In the genomic region with DNA sequence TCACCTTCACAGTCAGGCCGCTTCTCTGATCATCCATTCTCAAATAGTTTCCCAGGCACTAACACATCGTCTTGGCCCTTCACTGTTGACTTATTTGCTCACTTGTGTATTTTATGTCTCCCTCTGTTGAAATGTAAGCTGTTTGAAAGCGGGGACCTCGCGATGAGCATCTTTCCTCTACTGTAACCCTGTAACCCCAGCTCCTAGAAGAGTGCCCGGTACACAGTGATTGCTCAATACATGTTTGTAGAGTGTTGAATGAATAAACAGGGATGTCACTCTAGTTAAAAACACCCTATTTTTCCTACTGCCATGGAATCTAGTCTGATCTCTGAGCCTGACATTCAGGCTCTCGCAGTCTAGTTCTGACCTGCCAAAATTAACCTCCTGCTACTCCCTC, we compare ENCODE assay signal across 26 cellular contexts.
"Had no signal": no experiment of that assay in that cellular context is flagged by ENCODE, and none has a peak within 500 bp of the region (broad histone marks: within the 10 kb centered on the region; RNA-seq: fewer than 3 reads in every experiment).

No MANE protein-coding gene starts in this region.

- ATAC-seq: foreskin keratinocyte; gastroesophageal sphincter; heart left ventricle; left colon; left ventricle myocardium superior; lower lobe of right lung; naive thymus-derived CD8-positive, alpha-beta T cell; psoas muscle; right cardiac atrium; stimulated activated memory B cell treated with anti-CD40 and anti-IgM and Interleukin-4, amounts not matched to agents 10 μg/mL and 1 μg/mL and 100 μg/mL, for 72 hours; stimulated activated naive CD8-positive, alpha-beta T cell treated with anti-CD3 and anti-CD28 coated beads, Interleukin-15, Interleukin-2, amounts not matched to agents 100 U/mL and 50 U/mL, for 24 hours had no signal

- H3K27me3 ChIP-seq: esophagus muscularis mucosa, foreskin keratinocyte, gastroesophageal sphincter, heart left ventricle, hepatocyte, ovary, spleen, tibial nerve, upper lobe of left lung had no signal

- H3K4me2 ChIP-seq: hepatocyte had no signal

- H3K4me1 ChIP-seq: esophagus muscularis mucosa, gastroesophageal sphincter, heart left ventricle, lower lobe of right lung, psoas muscle, tibial nerve, upper lobe of left lung had no signal

- H2AFZ ChIP-seq: hepatocyte had no signal

- DNase-seq: dermis blood vessel endothelial cell; effector memory CD4-positive, alpha-beta T cell; foreskin keratinocyte; heart left ventricle; left colon; left ventricle myocardium superior; lower lobe of right lung; naive thymus-derived CD8-positive, alpha-beta T cell; nephron progenitor cell; nucleus accumbens; ovary; posterior cingulate gyrus; psoas muscle; right cardiac atrium; spleen; stimulated activated CD4-positive, alpha-beta T cell treated with anti-CD3 and anti-CD28 coated beads, Interleukin-4, amount 100 ng/mL, for 4 hours; stimulated activated naive CD8-positive, alpha-beta T cell treated with anti-CD3 and anti-CD28 coated beads, Interleukin-15, Interleukin-2, amounts not matched to agents 100 U/mL and 50 U/mL, for 24 hours; upper lobe of left lung had no signal

- H3K9me3 ChIP-seq: esophagus muscularis mucosa, gastroesophageal sphincter, heart left ventricle, lower lobe of right lung, ovary, psoas muscle, spleen, thoracic aorta, tibial nerve, upper lobe of left lung had no signal

- H3K27ac ChIP-seq: coronary artery, esophagus muscularis mucosa, foreskin keratinocyte, gastroesophageal sphincter, heart left ventricle, hepatocyte, lower lobe of right lung, ovary, psoas muscle, skin epidermis, thoracic aorta, upper lobe of left lung had no signal

- H3K4me3 ChIP-seq: coronary artery, esophagus muscularis mucosa, gastroesophageal sphincter, heart left ventricle, hepatocyte, lower lobe of right lung, ovary, psoas muscle, skin epidermis, spleen, thoracic aorta, tibial nerve, upper lobe of left lung had no signal

- H3K79me2 ChIP-seq: hepatocyte had no signal

- H3K36me3 ChIP-seq: heart left ventricle, lower lobe of right lung, ovary, spleen, thoracic aorta, upper lobe of left lung had no signal
